11 cellular contexts compared by ENCODE assay signal in the genomic region with DNA sequence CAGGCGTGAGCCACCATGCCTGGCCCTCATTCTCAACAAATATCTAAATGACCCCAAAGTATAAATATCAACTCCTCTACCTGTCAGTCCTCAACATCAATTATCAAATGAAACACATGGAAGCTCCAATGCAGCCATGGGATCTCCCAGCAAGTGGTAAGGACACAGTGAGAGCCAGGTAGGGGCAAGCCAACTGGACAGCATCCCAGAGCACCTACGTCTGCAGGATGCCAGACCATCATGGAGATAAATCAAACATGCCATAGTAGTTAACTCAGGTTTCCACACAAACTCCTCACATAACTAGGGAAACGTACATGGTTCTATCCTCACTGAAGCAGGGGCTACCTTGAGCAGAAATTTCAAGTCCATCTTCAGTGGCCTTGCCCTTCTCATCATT.
"Had no signal": no experiment of that assay in that cellular context is flagged by ENCODE, and none has a peak within 500 bp of the region (broad histone marks: within the 10 kb centered on the region; RNA-seq: fewer than 3 reads in every experiment).

No MANE protein-coding gene starts in this region.

- H3K36me3 ChIP-seq: HAP-1 had no signal

- H3K4me3 Mint-ChIP-seq: GM23338, H9, HFFc6 had no signal

- H3K4me2 ChIP-seq: GM23338 had no signal

- H3K27ac Mint-ChIP-seq: GM23338, H9, HFFc6 had no signal

- ATAC-seq: GM23338, HCT116 had no signal

- H3K27ac ChIP-seq: GM23248 had no signal

- H3K4me3 ChIP-seq: GM23248, GM23338, HAP-1 had no signal

- DNase-seq: GM23248, GOT3, H7, H9, HCEC 1CT, HFFc6 had no signal

- H2AFZ ChIP-seq: GM23248, GM23338 had no signal

- H3K4me1 ChIP-seq: HAP-1 had no signal

- H3K9me3 ChIP-seq: HAP-1 had no signal

- FAIRE-seq: H1, H54 had no signal

- H3K9ac ChIP-seq: GM23248 had no signal
